In genomic region chr12:26880625-26881024, GRCh38 we compare ENCODE assay signal across 25 cellular contexts.
"Had no signal": no experiment of that assay in that cellular context is flagged by ENCODE, and none has a peak within 500 bp of the region (broad histone marks: within the 10 kb centered on the region; RNA-seq: fewer than 3 reads in every experiment).

No MANE protein-coding gene starts in this region.

- H3K36me3 ChIP-seq: colonic mucosa, esophagus squamous epithelium, gastrocnemius medialis, heart right ventricle, left lung, lower lobe of right lung had no signal

- ATAC-seq: effector memory CD8-positive, alpha-beta T cell; gastrocnemius medialis; heart right ventricle; left cardiac atrium; left lung; left ventricle myocardium superior; lower lobe of right lung; mucosa of descending colon had no signal

- H3K27ac ChIP-seq: colonic mucosa, epithelial cell of prostate, esophagus squamous epithelium, gastrocnemius medialis, heart right ventricle, left lung, lower lobe of right lung had no signal

- H3K27me3 ChIP-seq: colonic mucosa, esophagus squamous epithelium, gastrocnemius medialis, heart right ventricle, left lung had no signal

- DNase-seq: colonic mucosa; cortex of kidney; effector CD8-positive, alpha-beta T cell; effector memory CD8-positive, alpha-beta T cell; endodermal cell; erythroblast; esophagus squamous epithelium; foreskin fibroblast; foreskin melanocyte; gastrocnemius medialis; glutamatergic neuron; head of caudate nucleus; heart right ventricle; hippocampal formation; left cardiac atrium; left lung; left ventricle myocardium superior; lower lobe of right lung; mesenchymal stem cell; mucosa of descending colon; naive B cell had no signal

- H3K9me3 ChIP-seq: colonic mucosa, esophagus squamous epithelium, gastrocnemius medialis, left lung, lower lobe of right lung, mucosa of descending colon had no signal

- H3K4me3 ChIP-seq: colonic mucosa, esophagus squamous epithelium, gastrocnemius medialis, heart right ventricle, left lung, lower lobe of right lung, mucosa of descending colon had no signal

- FAIRE-seq: endometrium, islet of Langerhans, keratinocyte had no signal
